28 cellular contexts compared by ENCODE assay signal in genomic region chr12:6694701-6695100, GRCh38. TPM values are rescaled to one million over a fixed set of nuclear protein-coding genes. Genes with fewer than 3 reads are reported as not detected.
"Had no signal": no experiment of that assay in that cellular context is flagged by ENCODE, and none has a peak within 500 bp of the region (broad histone marks: within the 10 kb centered on the region; RNA-seq: fewer than 3 reads in every experiment).

No MANE protein-coding gene starts in this region.

- H3K27ac ChIP-seq: adrenal gland, esophagus squamous epithelium, gastrocnemius medialis, pancreas, stomach, transverse colon, uterus, VCaP had no signal

- H3K9me3 ChIP-seq: adrenal gland, esophagus squamous epithelium, gastrocnemius medialis, pancreas, stomach, transverse colon, uterus had no signal

- FAIRE-seq: astrocyte, colon, pancreas had no signal

- H3K4me3 Mint-ChIP-seq: activated CD8-positive, alpha-beta T cell treated with anti-CD3 and anti-CD28 coated beads, Interleukin-2, amount 10 ng/mL, durations not matched to agents 7 days and 5 days; activated naive CD8-positive, alpha-beta T cell; central memory CD8-positive, alpha-beta T cell; memory B cell; T-helper 2 cell treated with Interferon-gamma antibody and Interleukin-4, amounts not matched to agents 5 μg/mL and 100 μg/mL, for 36 hours had no signal

- H3K36me3 ChIP-seq: adrenal gland, esophagus squamous epithelium, gastrocnemius medialis, pancreas, stomach, transverse colon, uterus had no signal

- H3K27ac Mint-ChIP-seq: activated naive CD8-positive, alpha-beta T cell; memory B cell; T-helper 2 cell treated with Interferon-gamma antibody and Interleukin-4, amounts not matched to agents 5 μg/mL and 100 μg/mL, for 36 hours had no signal

- ATAC-seq: activated CD4-positive, CD25-positive, alpha-beta regulatory T cell treated with anti-CD3 and anti-CD28 coated beads, Interleukin-2, amount 50 U/mL, for 24 hours; activated CD8-positive, alpha-beta T cell treated with anti-CD3 and anti-CD28 coated beads, Interleukin-2, amount 10 ng/mL, durations not matched to agents 7 days and 5 days; gastrocnemius medialis; left cardiac atrium; pancreas had no signal

- H3K4me3 ChIP-seq: adrenal gland, dorsolateral prefrontal cortex, esophagus squamous epithelium, gastrocnemius medialis, pancreas, stomach, transverse colon, uterus had no signal

- H3K27me3 ChIP-seq: uterus had no signal

- DNase-seq: activated CD4-positive, alpha-beta T cell treated with anti-CD3 and anti-CD28 coated beads, Interleukin-2, amount 50 U/mL, for 1 hour; activated CD8-positive, alpha-beta T cell treated with anti-CD3 and anti-CD28 coated beads, Interleukin-2, amount 10 ng/mL, durations not matched to agents 7 days and 5 days; activated naive CD4-positive, alpha-beta T cell; adrenal gland; dorsolateral prefrontal cortex; esophagus squamous epithelium; gastrocnemius medialis; head of caudate nucleus; islet precursor cell; left cardiac atrium; stimulated activated CD4-positive, alpha-beta T cell treated with anti-CD3 and anti-CD28 coated beads, Interleukin-12 subunit alpha, Interleukin-12 subunit beta, amount 100 ng/mL, for 4 hours; stimulated activated CD4-positive, alpha-beta T cell treated with anti-CD3 and anti-CD28 coated beads, Interleukin-4, amount 100 ng/mL, for 4 hours; stomach; transverse colon; uterus had no signal

- H3K9me3 Mint-ChIP-seq: central memory CD8-positive, alpha-beta T cell; memory B cell; nephron; T-helper 2 cell treated with Interferon-gamma antibody and Interleukin-4, amounts not matched to agents 5 μg/mL and 100 μg/mL, for 36 hours had no signal

RNA-seq across cellular contexts. Expression of gene PIANP, which starts 5.9 kb away (rescaled TPM):
- total RNA-seq: activated CD8-positive, alpha-beta T cell treated with anti-CD3 and anti-CD28 coated beads, Interleukin-2, amount 10 ng/mL, durations not matched to agents 7 days and 5 days; gastrocnemius medialis; liver; myocyte; pulmonary artery endothelial cell had no signal
